Comparison of ENCODE assay signal across 8 cellular contexts in the genomic region with DNA sequence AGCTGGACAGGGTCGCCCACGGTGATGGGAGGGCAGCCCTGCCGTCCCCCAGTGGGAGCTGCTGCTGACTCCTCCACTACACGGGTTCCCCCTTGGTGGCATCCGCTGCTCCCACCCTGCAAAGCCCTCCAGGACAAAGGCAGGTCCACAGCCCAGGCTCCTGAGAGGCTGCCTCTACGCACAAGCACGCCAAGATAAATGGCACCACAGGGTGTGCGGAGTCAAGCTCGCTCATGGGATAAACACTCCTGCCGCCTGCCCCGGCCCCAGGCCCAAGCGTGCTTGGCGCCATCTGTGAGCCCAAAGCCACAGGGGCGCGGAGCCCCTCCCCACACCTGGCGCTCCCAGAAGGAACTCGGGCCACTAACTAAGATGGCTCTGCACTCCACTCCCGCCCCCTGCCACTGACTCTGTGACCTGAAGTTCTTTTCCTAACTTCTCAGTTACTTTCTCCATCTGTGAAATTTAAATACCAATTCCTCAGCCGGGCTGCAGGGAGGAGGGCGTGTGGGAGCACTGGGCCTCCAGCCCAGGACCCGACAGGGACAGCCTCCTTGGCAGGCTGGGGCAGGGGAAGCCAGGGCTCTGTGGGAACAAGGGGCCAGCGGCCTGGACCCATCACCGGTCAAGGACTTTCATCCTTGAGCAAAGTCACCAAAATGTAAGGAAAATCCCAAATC. TPM values are rescaled to one million over a fixed set of nuclear protein-coding genes. Genes with fewer than 3 reads are reported as not detected.
DNase-seq lines count a peak whose midpoint lies in the region; ATAC-seq and TF ChIP-seq lines count a peak whose summit lies in the region.

No MANE protein-coding gene starts in this region.

- peak overlapping the region; percentile 98 for H3K27ac Mint-ChIP-seq in activated CD4-positive, alpha-beta T cell treated with anti-CD3 and anti-CD28 coated beads, Interleukin-2, amount 10 ng/mL, durations not matched to agents 7 days and 5 days
- H3K27ac Mint-ChIP-seq in type B pancreatic cell: peak overlapping the region; percentile 70

- H3K9ac ChIP-seq in mesenchymal stem cell (ENCODE audit: low read length): peak overlapping the region; percentile 71

- peak overlapping the region; percentile 30 for H3K4me3 Mint-ChIP-seq in activated CD4-positive, alpha-beta T cell treated with anti-CD3 and anti-CD28 coated beads, Interleukin-2, amount 10 ng/mL, durations not matched to agents 7 days and 5 days
- no peak overlapping the region for H3K4me3 Mint-ChIP-seq in type B pancreatic cell

- H3K9me3 ChIP-seq in body of pancreas (no peaks in the 10 kb centered on the region), mesenchymal stem cell (ENCODE audit: control insufficient read depth, low read length) (no peaks in the 10 kb centered on the region)

- 77 to 94% methylated on average over 14 to 22 of the region's 23 CpGs for WGBS in body of pancreas, 2 donors
- 89% methylated on average over 23 of the region's 23 CpGs for WGBS in mesenchymal stem cell

- no peaks in the 10 kb centered on the region for H3K9me3 Mint-ChIP-seq in activated CD4-positive, alpha-beta T cell treated with anti-CD3 and anti-CD28 coated beads, Interleukin-2, amount 10 ng/mL, durations not matched to agents 7 days and 5 days
- peaks cover 6% of the 10 kb centered on the region for H3K9me3 Mint-ChIP-seq in type B pancreatic cell

- H3K14ac ChIP-seq in mesenchymal stem cell (ENCODE audit: low read length in 2 of 2): peak overlapping the region in 1 of 2 experiments; percentile 80

- H2BK120ac ChIP-seq in mesenchymal stem cell (ENCODE audit: low read depth, low read length): peak overlapping the region; percentile 64

- H3K36me3 Mint-ChIP-seq in activated CD4-positive, alpha-beta T cell treated with anti-CD3 and anti-CD28 coated beads, Interleukin-2, amount 10 ng/mL, durations not matched to agents 7 days and 5 days (ENCODE audit: low read depth): peaks cover 60% of the 10 kb centered on the region
- H3K36me3 Mint-ChIP-seq in type B pancreatic cell: peaks cover 16% of the 10 kb centered on the region

- TF ChIP-seq CTCF in body of pancreas (IDR thresholded peaks at IDR 0.05) (no peak), type B pancreatic cell (conservative IDR thresholded peaks at IDR 0.05) (no peak)

- no peaks in the 10 kb centered on the region for H3K36me3 ChIP-seq in body of pancreas (replicated peaks in 1 of 2; ENCODE audit: insufficient read depth in 1 of 2, low read depth in 2 of 2)
- peaks cover 30% of the 10 kb centered on the region in 2 experiments for H3K36me3 ChIP-seq in mesenchymal stem cell (ENCODE audit: control insufficient read depth in 1 of 2, insufficient read depth in 2 of 2, low read depth in 1 of 2, low read length in 2 of 2)

- peak overlapping the region; percentile 75 for H2AK5ac ChIP-seq in mesenchymal stem cell (ENCODE audit: low read length, severe bottlenecking)

- H4K8ac ChIP-seq in mesenchymal stem cell (ENCODE audit: low read length): peak overlapping the region; percentile 47

- H3K4me3 ChIP-seq in body of pancreas (no peak overlapping the region), mesenchymal stem cell (ENCODE audit: insufficient read depth in 1 of 2, low read depth in 1 of 2, low read length in 2 of 2) (peak overlapping the region in 1 of 2 experiments; percentile 46)

- H3K4ac ChIP-seq in mesenchymal stem cell (ENCODE audit: low read depth in 1 of 2, low read length in 2 of 2): peak overlapping the region; percentile 69 to 94

- peak overlapping the region; percentile 91 for H4K91ac ChIP-seq in mesenchymal stem cell (ENCODE audit: low read length)

- ATAC-seq in body of pancreas: no peak
- no peak for ATAC-seq in GM21515 (IDR thresholded peaks at IDR 0.05; ENCODE audit: unreplicated experiment)

- H3K27me3 ChIP-seq in body of pancreas (no peaks in the 10 kb centered on the region), mesenchymal stem cell (ENCODE audit: control insufficient read depth in 1 of 2, insufficient read depth in 1 of 2, low read length in 2 of 2) (no peaks in the 10 kb centered on the region)

- H3K23ac ChIP-seq in mesenchymal stem cell (ENCODE audit: low read length in 2 of 2): peak overlapping the region in 1 of 2 experiments; percentile 20

- TF ChIP-seq POLR2A in body of pancreas (IDR thresholded peaks at IDR 0.05): no peak

- no peaks in the 10 kb centered on the region for H3K27me3 Mint-ChIP-seq in activated CD4-positive, alpha-beta T cell treated with anti-CD3 and anti-CD28 coated beads, Interleukin-2, amount 10 ng/mL, durations not matched to agents 7 days and 5 days
- H3K27me3 Mint-ChIP-seq in type B pancreatic cell: no peaks in the 10 kb centered on the region

- CTCF ChIA-PET in activated CD4-positive, alpha-beta T cell treated with anti-CD3 and anti-CD28 coated beads, Interleukin-2, amount 10 ng/mL, durations not matched to agents 7 days and 5 days (lab: Charles Lee): interaction anchor here (0.6 to 32.1 kb wide), 4 partner anchors 15 to 848 kb away, joined by 3 to 732 read pairs (median 118); a partner anchor contains a TSS

- H2BK15ac ChIP-seq in mesenchymal stem cell (ENCODE audit: low read depth, poor library complexity, severe bottlenecking): peak overlapping the region; percentile 74

- no peak overlapping the region for H2AFZ ChIP-seq in mesenchymal stem cell (ENCODE audit: low read depth, low read length)

- DNase-seq in activated CD4-positive, alpha-beta T cell treated with anti-CD3 and anti-CD28 coated beads, Interleukin-2, amount 10 ng/mL, durations not matched to agents 7 days and 5 days: no peak
- DNase-seq in activated CD4-positive, alpha-beta T cell treated with anti-CD3 and anti-CD28 coated beads, Interleukin-2, amount 50 U/mL, for 1 hour: no peak
- DNase-seq in body of pancreas (no peak), mesenchymal stem cell (no peak), type B pancreatic cell (ENCODE audit: extremely low spot score, unreplicated experiment) (no peak), T-helper 9 cell (no peak), pons (ENCODE audit: low spot score) (no peak)

- POLR2A ChIA-PET in activated CD4-positive, alpha-beta T cell treated with anti-CD3 and anti-CD28 coated beads, Interleukin-2, amount 10 ng/mL, durations not matched to agents 7 days and 5 days (lab: Charles Lee): no interaction called here

- H3K4me2 ChIP-seq in mesenchymal stem cell (ENCODE audit: low read length, poor library complexity, severe bottlenecking): no peak overlapping the region

- peak overlapping the region; percentile 69 for H2BK5ac ChIP-seq in mesenchymal stem cell (ENCODE audit: low read depth, low read length, poor library complexity, severe bottlenecking)

- peaks cover 92% of the 10 kb centered on the region for H3K4me1 Mint-ChIP-seq in activated CD4-positive, alpha-beta T cell treated with anti-CD3 and anti-CD28 coated beads, Interleukin-2, amount 10 ng/mL, durations not matched to agents 7 days and 5 days
- H3K4me1 Mint-ChIP-seq in type B pancreatic cell (ENCODE audit: unreplicated experiment): peaks cover 34% of the 10 kb centered on the region

- peak overlapping the region; percentile 31 to 95 for H3K18ac ChIP-seq in mesenchymal stem cell (ENCODE audit: low read depth in 1 of 2, low read length in 2 of 2)

- intact Hi-C loops in body of pancreas (cut with DNase I): no loop called here

- H3K27ac ChIP-seq in body of pancreas: peak overlapping the region in 3 of 4 donors; percentile 26 to 56 (median 30)
- peak overlapping the region; percentile 95 for H3K27ac ChIP-seq in mesenchymal stem cell (ENCODE audit: low read length, poor library complexity, severe bottlenecking)

- peaks cover 7% of the 10 kb centered on the region for H3K79me1 ChIP-seq in mesenchymal stem cell (replicated peaks; ENCODE audit: low read length, poor library complexity, severe bottlenecking)

- peaks cover 23% of the 10 kb centered on the region for H3K4me1 ChIP-seq in body of pancreas
- peaks cover 55% of the 10 kb centered on the region for H3K4me1 ChIP-seq in mesenchymal stem cell (ENCODE audit: control insufficient read depth, insufficient read depth, low read depth, low read length)

- peak overlapping the region; percentile 11 to 96 for H2BK12ac ChIP-seq in mesenchymal stem cell (ENCODE audit: low read length in 2 of 2)

RNA-seq across cellular contexts. Expression of a gene that starts 14.9 kb away (rescaled TPM):
- 100 to 1,000 TPM; 131 to 149 TPM for total RNA-seq in activated CD4-positive, alpha-beta T cell treated with anti-CD3 and anti-CD28 coated beads, Interleukin-2, amount 10 ng/mL, durations not matched to agents 7 days and 5 days
- 10 to 100 TPM; 18.7 to 45.2 TPM for total RNA-seq in body of pancreas
- polyA plus RNA-seq in mesenchymal stem cell (2013, experiment 1 of 2): 57.6 TPM
- polyA plus RNA-seq in mesenchymal stem cell (2013, experiment 2 of 2): 57.2 TPM
- total RNA-seq in type B pancreatic cell (ENCODE audit: low replicate concordance): 86.6 and 121 TPM in 2 replicates

RNA-seq across cellular contexts. Expression of a gene that starts 19.1 kb away (rescaled TPM):
- total RNA-seq in activated CD4-positive, alpha-beta T cell treated with anti-CD3 and anti-CD28 coated beads, Interleukin-2, amount 10 ng/mL, durations not matched to agents 7 days and 5 days: 1 to 10 TPM in 1 of 2 experiments, under 1 TPM in 1; 0.42 to 1.3 TPM
- total RNA-seq in body of pancreas: 10 to 100 TPM; 13.5 to 18.9 TPM
- 0.26 TPM for polyA plus RNA-seq in mesenchymal stem cell (2013, experiment 1 of 2)
- polyA plus RNA-seq in mesenchymal stem cell (2013, experiment 2 of 2): 0.21 TPM
- total RNA-seq in type B pancreatic cell (ENCODE audit: low replicate concordance): 20.1 and 47.7 TPM in 2 replicates

RNA-seq across cellular contexts. Expression of a gene that starts 53.2 kb away (rescaled TPM):
- total RNA-seq in activated CD4-positive, alpha-beta T cell treated with anti-CD3 and anti-CD28 coated beads, Interleukin-2, amount 10 ng/mL, durations not matched to agents 7 days and 5 days: 10 to 100 TPM; 35.1 to 38.7 TPM
- total RNA-seq in body of pancreas (10 to 100 TPM; 18.8 to 18.9 TPM), type B pancreatic cell (ENCODE audit: low replicate concordance) (35.5 and 50.6 TPM in 2 replicates)
- polyA plus RNA-seq in mesenchymal stem cell (2013, experiment 1 of 2): 30.3 TPM
- 29.2 TPM for polyA plus RNA-seq in mesenchymal stem cell (2013, experiment 2 of 2)

RNA-seq across cellular contexts. Expression of a gene that starts 53.5 kb away (rescaled TPM):
- 10 to 100 TPM; 23.0 to 25.7 TPM for total RNA-seq in activated CD4-positive, alpha-beta T cell treated with anti-CD3 and anti-CD28 coated beads, Interleukin-2, amount 10 ng/mL, durations not matched to agents 7 days and 5 days
- total RNA-seq in body of pancreas (10 to 100 TPM; 16.3 to 34.3 TPM), type B pancreatic cell (ENCODE audit: low replicate concordance) (26.8 and 30.8 TPM in 2 replicates)
- 6.2 TPM for polyA plus RNA-seq in mesenchymal stem cell (2013, experiment 1 of 2)
- 6.0 TPM for polyA plus RNA-seq in mesenchymal stem cell (2013, experiment 2 of 2)
